ENCODE assay signal across 2 cellular contexts in genomic region chr10:21281765-21282484, GRCh38.
TF ChIP-seq lines count a peak whose summit lies in the region.

No MANE protein-coding gene starts in this region.

TF ChIP-seq in IMR-90, 13 proteins besides CTCF, POLR2A, EP300 and RAD21:
- TF ChIP-seq CHD1 (IDR thresholded peaks at IDR 0.05; ENCODE audit: low read depth, low read length) = no peak
- TF ChIP-seq, protein P1, sequence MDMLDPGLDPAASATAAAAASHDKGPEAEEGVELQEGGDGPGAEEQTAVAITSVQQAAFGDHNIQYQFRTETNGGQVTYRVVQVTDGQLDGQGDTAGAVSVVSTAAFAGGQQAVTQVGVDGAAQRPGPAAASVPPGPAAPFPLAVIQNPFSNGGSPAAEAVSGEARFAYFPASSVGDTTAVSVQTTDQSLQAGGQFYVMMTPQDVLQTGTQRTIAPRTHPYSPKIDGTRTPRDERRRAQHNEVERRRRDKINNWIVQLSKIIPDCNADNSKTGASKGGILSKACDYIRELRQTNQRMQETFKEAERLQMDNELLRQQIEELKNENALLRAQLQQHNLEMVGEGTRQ (IDR thresholded peaks at IDR 0.05; ENCODE audit: low read depth, low read length) = no peak
- TF ChIP-seq RFX5 (IDR thresholded peaks at IDR 0.05; ENCODE audit: low read depth, low read length) = no peak
- no peak for TF ChIP-seq MAZ (IDR thresholded peaks at IDR 0.05; ENCODE audit: borderline replicate concordance, low read depth, low read length)
- TF ChIP-seq BHLHE40 (IDR thresholded peaks at IDR 0.05; ENCODE audit: low read depth, low read length) = no peak
- no peak for TF ChIP-seq MXI1 (IDR thresholded peaks at IDR 0.05; ENCODE audit: borderline replicate concordance, low read depth, low read length)
- TF ChIP-seq FOS (IDR thresholded peaks at IDR 0.05; ENCODE audit: low read depth, low read length) = no peak
- TF ChIP-seq CEBPB (IDR thresholded peaks at IDR 0.05; ENCODE audit: low read depth, low read length) = no peak
- no peak for TF ChIP-seq NFE2L2 (IDR thresholded peaks at IDR 0.05; ENCODE audit: low read depth, low read length)
- TF ChIP-seq SMC3 (IDR thresholded peaks at IDR 0.05; ENCODE audit: low read depth, low read length) = no peak
- no peak for TF ChIP-seq RCOR1 (IDR thresholded peaks at IDR 0.05; ENCODE audit: insufficient replicate concordance, low read length)
- no peak for TF ChIP-seq ELK1 (IDR thresholded peaks at IDR 0.05; ENCODE audit: borderline replicate concordance, low read depth, low read length)
- no peak for TF ChIP-seq MAFK (IDR thresholded peaks at IDR 0.05; ENCODE audit: low read depth, low read length)

TF ChIP-seq in H1, 55 proteins besides CTCF, POLR2A, EP300 and RAD21:
- no peak for TF ChIP-seq FOSL1 (IDR thresholded peaks at IDR 0.05; ENCODE audit: insufficient read depth, low read depth, low read length)
- TF ChIP-seq JUND (IDR thresholded peaks at IDR 0.05; ENCODE audit: low read length) = no peak
- TF ChIP-seq BRCA1 (IDR thresholded peaks at IDR 0.05; ENCODE audit: low read depth, low read length) = no peak
- TF ChIP-seq SUZ12 (IDR thresholded peaks at IDR 0.05; ENCODE audit: low read length) = no peak
- TF ChIP-seq TAF1 (IDR thresholded peaks at IDR 0.05; ENCODE audit: low read depth, low read length) = 0 out of 2 replicates have a peak, but pooled peaks have one; percentile 50
- peak; percentile 58; the same call in 1 of the 2 replicates for TF ChIP-seq RXRA (IDR thresholded peaks at IDR 0.05; ENCODE audit: insufficient read depth, low read depth, low read length)
- TF ChIP-seq, protein P2, sequence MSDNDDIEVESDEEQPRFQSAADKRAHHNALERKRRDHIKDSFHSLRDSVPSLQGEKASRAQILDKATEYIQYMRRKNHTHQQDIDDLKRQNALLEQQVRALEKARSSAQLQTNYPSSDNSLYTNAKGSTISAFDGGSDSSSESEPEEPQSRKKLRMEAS (IDR thresholded peaks at IDR 0.05) = peak; percentile 9; the same call in 1 of the 2 replicates
- peak; percentile 78 for TF ChIP-seq E2F6 (IDR thresholded peaks at IDR 0.05)
- peak; percentile 94 for TF ChIP-seq TCF12 (IDR thresholded peaks at IDR 0.05; ENCODE audit: low read depth, low read length)
- peak; percentile 100 for TF ChIP-seq NANOG (IDR thresholded peaks at IDR 0.05; ENCODE audit: insufficient read depth, low read depth, low read length, poor library complexity, severe bottlenecking)
- peak; percentile 86 to 91; a peak in 2 of 4 replicates for TF ChIP-seq HDAC2 (IDR thresholded peaks at IDR 0.05; ENCODE audit: borderline replicate concordance in 1 of 2, low read depth in 2 of 2, low read length in 2 of 2)
- no peak for TF ChIP-seq CBX8 (IDR thresholded peaks at IDR 0.05; ENCODE audit: borderline replicate concordance, low read depth, low read length)
- peak; percentile 89 to 92 for TF ChIP-seq SIN3A (conservative IDR thresholded peaks at IDR 0.05 in 1 of 2, IDR thresholded peaks at IDR 0.05 in 1 of 2; ENCODE audit: low read depth in 1 of 2, low read length in 2 of 2)
- TF ChIP-seq PHF8 (conservative IDR thresholded peaks at IDR 0.05; ENCODE audit: low read depth, low read length) = no peak
- TF ChIP-seq, protein P3, sequence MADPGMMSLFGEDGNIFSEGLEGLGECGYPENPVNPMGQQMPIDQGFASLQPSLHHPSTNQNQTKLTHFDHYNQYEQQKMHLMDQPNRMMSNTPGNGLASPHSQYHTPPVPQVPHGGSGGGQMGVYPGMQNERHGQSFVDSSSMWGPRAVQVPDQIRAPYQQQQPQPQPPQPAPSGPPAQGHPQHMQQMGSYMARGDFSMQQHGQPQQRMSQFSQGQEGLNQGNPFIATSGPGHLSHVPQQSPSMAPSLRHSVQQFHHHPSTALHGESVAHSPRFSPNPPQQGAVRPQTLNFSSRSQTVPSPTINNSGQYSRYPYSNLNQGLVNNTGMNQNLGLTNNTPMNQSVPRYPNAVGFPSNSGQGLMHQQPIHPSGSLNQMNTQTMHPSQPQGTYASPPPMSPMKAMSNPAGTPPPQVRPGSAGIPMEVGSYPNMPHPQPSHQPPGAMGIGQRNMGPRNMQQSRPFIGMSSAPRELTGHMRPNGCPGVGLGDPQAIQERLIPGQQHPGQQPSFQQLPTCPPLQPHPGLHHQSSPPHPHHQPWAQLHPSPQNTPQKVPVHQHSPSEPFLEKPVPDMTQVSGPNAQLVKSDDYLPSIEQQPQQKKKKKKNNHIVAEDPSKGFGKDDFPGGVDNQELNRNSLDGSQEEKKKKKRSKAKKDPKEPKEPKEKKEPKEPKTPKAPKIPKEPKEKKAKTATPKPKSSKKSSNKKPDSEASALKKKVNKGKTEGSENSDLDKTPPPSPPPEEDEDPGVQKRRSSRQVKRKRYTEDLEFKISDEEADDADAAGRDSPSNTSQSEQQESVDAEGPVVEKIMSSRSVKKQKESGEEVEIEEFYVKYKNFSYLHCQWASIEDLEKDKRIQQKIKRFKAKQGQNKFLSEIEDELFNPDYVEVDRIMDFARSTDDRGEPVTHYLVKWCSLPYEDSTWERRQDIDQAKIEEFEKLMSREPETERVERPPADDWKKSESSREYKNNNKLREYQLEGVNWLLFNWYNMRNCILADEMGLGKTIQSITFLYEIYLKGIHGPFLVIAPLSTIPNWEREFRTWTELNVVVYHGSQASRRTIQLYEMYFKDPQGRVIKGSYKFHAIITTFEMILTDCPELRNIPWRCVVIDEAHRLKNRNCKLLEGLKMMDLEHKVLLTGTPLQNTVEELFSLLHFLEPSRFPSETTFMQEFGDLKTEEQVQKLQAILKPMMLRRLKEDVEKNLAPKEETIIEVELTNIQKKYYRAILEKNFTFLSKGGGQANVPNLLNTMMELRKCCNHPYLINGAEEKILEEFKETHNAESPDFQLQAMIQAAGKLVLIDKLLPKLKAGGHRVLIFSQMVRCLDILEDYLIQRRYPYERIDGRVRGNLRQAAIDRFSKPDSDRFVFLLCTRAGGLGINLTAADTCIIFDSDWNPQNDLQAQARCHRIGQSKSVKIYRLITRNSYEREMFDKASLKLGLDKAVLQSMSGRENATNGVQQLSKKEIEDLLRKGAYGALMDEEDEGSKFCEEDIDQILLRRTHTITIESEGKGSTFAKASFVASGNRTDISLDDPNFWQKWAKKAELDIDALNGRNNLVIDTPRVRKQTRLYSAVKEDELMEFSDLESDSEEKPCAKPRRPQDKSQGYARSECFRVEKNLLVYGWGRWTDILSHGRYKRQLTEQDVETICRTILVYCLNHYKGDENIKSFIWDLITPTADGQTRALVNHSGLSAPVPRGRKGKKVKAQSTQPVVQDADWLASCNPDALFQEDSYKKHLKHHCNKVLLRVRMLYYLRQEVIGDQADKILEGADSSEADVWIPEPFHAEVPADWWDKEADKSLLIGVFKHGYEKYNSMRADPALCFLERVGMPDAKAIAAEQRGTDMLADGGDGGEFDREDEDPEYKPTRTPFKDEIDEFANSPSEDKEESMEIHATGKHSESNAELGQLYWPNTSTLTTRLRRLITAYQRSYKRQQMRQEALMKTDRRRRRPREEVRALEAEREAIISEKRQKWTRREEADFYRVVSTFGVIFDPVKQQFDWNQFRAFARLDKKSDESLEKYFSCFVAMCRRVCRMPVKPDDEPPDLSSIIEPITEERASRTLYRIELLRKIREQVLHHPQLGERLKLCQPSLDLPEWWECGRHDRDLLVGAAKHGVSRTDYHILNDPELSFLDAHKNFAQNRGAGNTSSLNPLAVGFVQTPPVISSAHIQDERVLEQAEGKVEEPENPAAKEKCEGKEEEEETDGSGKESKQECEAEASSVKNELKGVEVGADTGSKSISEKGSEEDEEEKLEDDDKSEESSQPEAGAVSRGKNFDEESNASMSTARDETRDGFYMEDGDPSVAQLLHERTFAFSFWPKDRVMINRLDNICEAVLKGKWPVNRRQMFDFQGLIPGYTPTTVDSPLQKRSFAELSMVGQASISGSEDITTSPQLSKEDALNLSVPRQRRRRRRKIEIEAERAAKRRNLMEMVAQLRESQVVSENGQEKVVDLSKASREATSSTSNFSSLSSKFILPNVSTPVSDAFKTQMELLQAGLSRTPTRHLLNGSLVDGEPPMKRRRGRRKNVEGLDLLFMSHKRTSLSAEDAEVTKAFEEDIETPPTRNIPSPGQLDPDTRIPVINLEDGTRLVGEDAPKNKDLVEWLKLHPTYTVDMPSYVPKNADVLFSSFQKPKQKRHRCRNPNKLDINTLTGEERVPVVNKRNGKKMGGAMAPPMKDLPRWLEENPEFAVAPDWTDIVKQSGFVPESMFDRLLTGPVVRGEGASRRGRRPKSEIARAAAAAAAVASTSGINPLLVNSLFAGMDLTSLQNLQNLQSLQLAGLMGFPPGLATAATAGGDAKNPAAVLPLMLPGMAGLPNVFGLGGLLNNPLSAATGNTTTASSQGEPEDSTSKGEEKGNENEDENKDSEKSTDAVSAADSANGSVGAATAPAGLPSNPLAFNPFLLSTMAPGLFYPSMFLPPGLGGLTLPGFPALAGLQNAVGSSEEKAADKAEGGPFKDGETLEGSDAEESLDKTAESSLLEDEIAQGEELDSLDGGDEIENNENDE (IDR thresholded peaks at IDR 0.05; ENCODE audit: insufficient replicate concordance, low read length) = peak; percentile 94
- peak; percentile 95 for TF ChIP-seq TEAD4 (IDR thresholded peaks at IDR 0.05; ENCODE audit: low read depth, low read length)
- TF ChIP-seq CHD1 (IDR thresholded peaks at IDR 0.05; ENCODE audit: low read depth, low read length) = no peak
- no peak for TF ChIP-seq KDM5A (IDR thresholded peaks at IDR 0.05; ENCODE audit: low read length)
- peak; percentile 55 for TF ChIP-seq ASH2L (IDR thresholded peaks at IDR 0.05; ENCODE audit: low read length)
- peak; percentile 92 for TF ChIP-seq SP1 (IDR thresholded peaks at IDR 0.05; ENCODE audit: low read depth, low read length)
- peak; percentile 60; the same call in 1 of the 2 replicates for TF ChIP-seq YY1 (IDR thresholded peaks at IDR 0.05; ENCODE audit: low read depth, low read length)
- 0 out of 2 replicates have a peak, but pooled peaks have one; percentile 24 for TF ChIP-seq TBP (IDR thresholded peaks at IDR 0.05; ENCODE audit: low read depth, low read length)
- peak; percentile 87 for TF ChIP-seq BCL11A (IDR thresholded peaks at IDR 0.05; ENCODE audit: low read depth in 2 of 2, low read length in 2 of 2)
- TF ChIP-seq POU5F1 (IDR thresholded peaks at IDR 0.05; ENCODE audit: low read depth, low read length) = peak; percentile 91
- peak; percentile 14 for TF ChIP-seq TAF7 (optimal IDR thresholded peaks at IDR 0.05; ENCODE audit: borderline replicate concordance, low read depth, low read length)
- TF ChIP-seq CREB1 (IDR thresholded peaks at IDR 0.05) = peak; percentile 12; the same call in 1 of the 2 replicates
